ENCODE assay signal across 8 cellular contexts in the genomic region with DNA sequence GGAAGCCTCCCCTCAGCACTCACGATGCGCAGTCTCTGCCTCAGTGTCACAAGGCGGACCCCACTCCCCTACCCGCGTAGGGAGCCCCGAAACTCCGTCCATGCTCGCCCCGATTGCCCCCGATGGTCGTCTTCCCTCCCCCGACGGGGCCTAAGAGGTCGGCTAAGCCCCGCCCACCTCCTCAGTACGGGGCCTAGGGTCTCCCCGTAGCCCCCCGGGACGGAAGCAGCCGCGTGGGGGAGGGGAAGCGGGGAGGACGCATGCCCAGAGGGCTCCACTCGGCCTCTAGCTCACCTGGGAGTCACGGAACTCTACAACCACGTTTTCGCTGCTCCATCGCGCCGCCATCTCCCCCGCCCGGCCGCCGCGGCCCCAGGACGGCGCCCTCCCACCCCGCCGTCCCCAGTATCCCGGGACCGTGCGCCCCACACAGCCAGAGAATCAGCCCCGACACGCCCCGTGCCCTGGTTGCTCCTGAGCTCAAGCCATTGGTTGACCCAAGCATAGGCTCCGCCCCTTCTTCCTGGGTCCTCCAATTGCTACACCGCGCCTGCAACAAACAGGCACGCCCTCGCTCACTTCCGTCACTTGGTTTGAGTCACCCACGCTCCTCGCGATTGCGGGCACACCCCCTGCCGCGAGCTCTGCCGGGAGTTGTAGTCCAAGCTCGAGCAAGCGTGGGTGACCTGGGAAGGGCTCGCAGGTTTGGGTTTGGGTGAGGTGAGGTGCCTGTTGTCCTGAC. TPM values are rescaled to one million over a fixed set of nuclear protein-coding genes. Genes with fewer than 3 reads are reported as not detected.
A peak's percentile ranks its signal among the peaks of the same experiment; 100 is the strongest.
DNase-seq lines count a peak whose midpoint lies in the region; ATAC-seq and TF ChIP-seq lines count a peak whose summit lies in the region.

A gene with protein sequence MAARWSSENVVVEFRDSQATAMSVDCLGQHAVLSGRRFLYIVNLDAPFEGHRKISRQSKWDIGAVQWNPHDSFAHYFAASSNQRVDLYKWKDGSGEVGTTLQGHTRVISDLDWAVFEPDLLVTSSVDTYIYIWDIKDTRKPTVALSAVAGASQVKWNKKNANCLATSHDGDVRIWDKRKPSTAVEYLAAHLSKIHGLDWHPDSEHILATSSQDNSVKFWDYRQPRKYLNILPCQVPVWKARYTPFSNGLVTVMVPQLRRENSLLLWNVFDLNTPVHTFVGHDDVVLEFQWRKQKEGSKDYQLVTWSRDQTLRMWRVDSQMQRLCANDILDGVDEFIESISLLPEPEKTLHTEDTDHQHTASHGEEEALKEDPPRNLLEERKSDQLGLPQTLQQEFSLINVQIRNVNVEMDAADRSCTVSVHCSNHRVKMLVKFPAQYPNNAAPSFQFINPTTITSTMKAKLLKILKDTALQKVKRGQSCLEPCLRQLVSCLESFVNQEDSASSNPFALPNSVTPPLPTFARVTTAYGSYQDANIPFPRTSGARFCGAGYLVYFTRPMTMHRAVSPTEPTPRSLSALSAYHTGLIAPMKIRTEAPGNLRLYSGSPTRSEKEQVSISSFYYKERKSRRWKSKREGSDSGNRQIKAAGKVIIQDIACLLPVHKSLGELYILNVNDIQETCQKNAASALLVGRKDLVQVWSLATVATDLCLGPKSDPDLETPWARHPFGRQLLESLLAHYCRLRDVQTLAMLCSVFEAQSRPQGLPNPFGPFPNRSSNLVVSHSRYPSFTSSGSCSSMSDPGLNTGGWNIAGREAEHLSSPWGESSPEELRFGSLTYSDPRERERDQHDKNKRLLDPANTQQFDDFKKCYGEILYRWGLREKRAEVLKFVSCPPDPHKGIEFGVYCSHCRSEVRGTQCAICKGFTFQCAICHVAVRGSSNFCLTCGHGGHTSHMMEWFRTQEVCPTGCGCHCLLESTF (minus strand): TSS at position 454 of the 742 bp plus-strand sequence. CDS start 106 bp downstream, at position 348.

- TF ChIP-seq POLR2A in NB4 (IDR thresholded peaks at IDR 0.05; ENCODE audit: extremely low read depth, insufficient read length) (peak; percentile 58), gastroesophageal sphincter (IDR thresholded peaks at IDR 0.05) (peak; percentile 41 to 43)

- H3K27ac Mint-ChIP-seq in HFFc6: peak within 1 kb of the TSS; percentile 77
- peak within 1 kb of the TSS; percentile 89 for H3K27ac Mint-ChIP-seq in activated naive CD4-positive, alpha-beta T cell treated with anti-CD3 and anti-CD28 coated beads, Interleukin-2, amount 10 ng/mL, durations not matched to agents 7 days and 5 days

- no peaks in the 10 kb centered on the region for H3K27me3 Mint-ChIP-seq in HFFc6 (ENCODE audit: insufficient read depth)
- peaks cover 7% of the 10 kb centered on the region for H3K27me3 Mint-ChIP-seq in activated naive CD4-positive, alpha-beta T cell treated with anti-CD3 and anti-CD28 coated beads, Interleukin-2, amount 10 ng/mL, durations not matched to agents 7 days and 5 days

- peak within 1 kb of the TSS; percentile 84 for H3K4me3 ChIP-seq in NB4 (ENCODE audit: low read depth, low read length)
- peak within 1 kb of the TSS; percentile 85 for H3K4me3 ChIP-seq in SK-N-MC
- H3K4me3 ChIP-seq in gastroesophageal sphincter: peak within 1 kb of the TSS; percentile 72 to 86

- no peaks in the 10 kb centered on the region for H3K27me3 ChIP-seq in gastroesophageal sphincter

- H3K36me3 Mint-ChIP-seq in HFFc6 (ENCODE audit: low read depth): peaks cover 4% of the 10 kb centered on the region; the same call in 1 of the 2 replicates
- no peaks in the 10 kb centered on the region for H3K36me3 Mint-ChIP-seq in activated naive CD4-positive, alpha-beta T cell treated with anti-CD3 and anti-CD28 coated beads, Interleukin-2, amount 10 ng/mL, durations not matched to agents 7 days and 5 days

- TF ChIP-seq CTCF in HFFc6 (IDR thresholded peaks at IDR 0.05) (no peak), NB4 (IDR thresholded peaks at IDR 0.05; ENCODE audit: low read depth, low read length) (no peak), gastroesophageal sphincter (IDR thresholded peaks at IDR 0.05) (peak in 1 of 4 experiments; percentile 3)

- CTCF ChIA-PET in activated naive CD4-positive, alpha-beta T cell treated with anti-CD3 and anti-CD28 coated beads, Interleukin-2, amount 10 ng/mL, durations not matched to agents 7 days and 5 days (lab: Charles Lee): interaction anchor here (0.6 to 3.2 kb wide), 3 partner anchors 13 to 126 kb away, joined by 3 to 19 read pairs (median 7); a partner anchor contains a TSS

- DNase-seq in GM04503 (ENCODE audit: low read depth) (peak; percentile 92), HFFc6 (peak; percentile 99), NB4 (ENCODE audit: low read depth) (peak; percentile 100), SK-N-MC (ENCODE audit: low read depth, low spot score) (peak; percentile 76), non-pigmented ciliary epithelial cell (ENCODE audit: low read depth) (peak; percentile 96), superior temporal gyrus (ENCODE audit: extremely low spot score) (peak; percentile 100)
- peak; percentile 100 for DNase-seq in activated naive CD4-positive, alpha-beta T cell treated with anti-CD3 and anti-CD28 coated beads, Interleukin-2, amount 10 ng/mL, durations not matched to agents 7 days and 5 days

- no peaks in the 10 kb centered on the region for H3K9me3 ChIP-seq in SK-N-MC (ENCODE audit: low read depth, low read length)
- no peaks in the 10 kb centered on the region for H3K9me3 ChIP-seq in gastroesophageal sphincter

- H3K4me1 Mint-ChIP-seq in HFFc6 (ENCODE audit: low read depth): peaks cover 5% of the 10 kb centered on the region
- H3K4me1 Mint-ChIP-seq in activated naive CD4-positive, alpha-beta T cell treated with anti-CD3 and anti-CD28 coated beads, Interleukin-2, amount 10 ng/mL, durations not matched to agents 7 days and 5 days: peaks cover 17% of the 10 kb centered on the region

- peak; percentile 100 for ATAC-seq in gastroesophageal sphincter

- H3K9ac ChIP-seq in SK-N-MC (ENCODE audit: insufficient read length): peak within 1 kb of the TSS; percentile 76

- TF ChIP-seq EP300 in gastroesophageal sphincter (IDR thresholded peaks at IDR 0.05): no peak

- peak within 1 kb of the TSS; percentile 90 for H3K4me3 Mint-ChIP-seq in HFFc6
- peak within 1 kb of the TSS; percentile 94 for H3K4me3 Mint-ChIP-seq in activated naive CD4-positive, alpha-beta T cell treated with anti-CD3 and anti-CD28 coated beads, Interleukin-2, amount 10 ng/mL, durations not matched to agents 7 days and 5 days

- H3K9me3 Mint-ChIP-seq in HFFc6: no peaks in the 10 kb centered on the region
- H3K9me3 Mint-ChIP-seq in activated naive CD4-positive, alpha-beta T cell treated with anti-CD3 and anti-CD28 coated beads, Interleukin-2, amount 10 ng/mL, durations not matched to agents 7 days and 5 days: no peaks in the 10 kb centered on the region

- H3K4me1 ChIP-seq in gastroesophageal sphincter: peaks cover 0 to 27% (median 0%) of the 10 kb centered on the region in 3 donors

- WGBS in gastroesophageal sphincter (ENCODE audit: low coverage in 1 of 2), 2 donors: 0% methylated on average over 1 of the region's 61 CpGs

- H3K36me3 ChIP-seq in SK-N-MC (ENCODE audit: insufficient read depth, low read length) (no peaks in the 10 kb centered on the region), gastroesophageal sphincter (no peaks in the 10 kb centered on the region)

- H3K27ac ChIP-seq in SK-N-MC: no peak within 1 kb of the TSS
- H3K27ac ChIP-seq in gastroesophageal sphincter: peak within 1 kb of the TSS; percentile 9 to 89 (median 85)

RNA-seq across cellular contexts. Expression of the gene that starts here (rescaled TPM):
- total RNA-seq in HFFc6 (2021; fragmentation: NEBNext Ultra II Directional; extraction: Animal tissue kit (Norgen Biotek cat#: 25700)): 10 to 100 TPM; 32.1 to 39.8 (median 37.3) TPM
- 10 to 100 TPM; 18.4 to 31.3 (median 21.4) TPM for total RNA-seq in gastroesophageal sphincter
